Comparison of ENCODE assay signal across 7 cellular contexts in the genomic region with DNA sequence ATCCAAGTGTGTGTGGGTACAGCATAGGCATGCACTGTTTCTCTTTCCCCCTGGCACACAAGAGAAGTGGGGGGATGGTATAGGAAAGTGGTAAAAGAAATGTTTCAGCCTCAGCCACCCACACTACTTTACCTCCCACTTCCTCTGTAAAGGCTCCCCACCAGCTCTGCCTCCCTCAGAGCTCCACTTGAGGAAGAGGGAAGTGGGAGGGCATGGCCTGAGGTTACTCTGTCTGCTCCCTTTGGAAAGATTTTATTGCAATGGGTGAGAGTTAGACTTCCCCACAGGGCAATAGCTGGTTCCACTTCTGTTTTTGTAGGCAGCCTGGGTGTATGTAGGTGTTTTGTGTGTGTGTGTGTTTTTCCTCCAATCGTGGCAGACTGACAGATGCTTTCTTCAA.
DNase-seq lines count a peak whose midpoint lies in the region; ATAC-seq and TF ChIP-seq lines count a peak whose summit lies in the region.

No MANE protein-coding gene starts in this region.

- TF ChIP-seq POLR2A in spleen (IDR thresholded peaks at IDR 0.05): no peak

- intact Hi-C loops in spleen (cut with DNase I; ENCODE audit: low total_unique reads): no loop called here

- H3K27ac ChIP-seq in substantia nigra (ENCODE audit: low read depth, low read length, poor library complexity, severe bottlenecking) (peak overlapping the region; percentile 85), spleen (no peak overlapping the region)

- H3K27ac Mint-ChIP-seq in activated T-helper 17 cell treated with anti-CD3 and anti-CD28 coated beads, Interleukin-2, amount 50 U/mL, for 72 hours: peak overlapping the region; percentile 6

- DNase-seq in GM19238 (ENCODE audit: insufficient read length, low spot score) (peak; percentile 4), substantia nigra (lab: John Stamatoyannopoulos, UW) (peak in 22 of 49 donors; percentile 11 to 64 (median 36)), A172 (ENCODE audit: low spot score) (no peak), spleen (no peak)
- DNase-seq in activated effector memory CD4-positive, alpha-beta T cell treated with Interleukin-2 at 50 U/mL for 16 hours: no peak

- 0 to 15% (median 0%) methylated on average over 1 of the region's 1 CpG for WGBS in spleen, 5 donors

- peaks cover 51% of the 10 kb centered on the region for H3K36me3 Mint-ChIP-seq in activated T-helper 17 cell treated with anti-CD3 and anti-CD28 coated beads, Interleukin-2, amount 50 U/mL, for 72 hours (ENCODE audit: low read depth)

- H3K9me3 ChIP-seq in spleen: no peaks in the 10 kb centered on the region

- H3K36me3 ChIP-seq in spleen: peaks cover 0 to 31% (median 12%) of the 10 kb centered on the region in 6 donors

- H3K27me3 Mint-ChIP-seq in activated T-helper 17 cell treated with anti-CD3 and anti-CD28 coated beads, Interleukin-2, amount 50 U/mL, for 72 hours: no peaks in the 10 kb centered on the region

- no peaks in the 10 kb centered on the region for H3K27me3 ChIP-seq in spleen (replicated peaks in 1 of 7)

- no peaks in the 10 kb centered on the region for H3K9me3 Mint-ChIP-seq in activated T-helper 17 cell treated with anti-CD3 and anti-CD28 coated beads, Interleukin-2, amount 50 U/mL, for 72 hours

- H3K4me3 Mint-ChIP-seq in activated T-helper 17 cell treated with anti-CD3 and anti-CD28 coated beads, Interleukin-2, amount 50 U/mL, for 72 hours: no peak overlapping the region

- peaks cover 0 to 28% (median 16%) of the 10 kb centered on the region in 6 donors for H3K4me1 ChIP-seq in spleen

- no peak overlapping the region for H3K4me3 ChIP-seq in spleen

- peak; percentile 67 for ATAC-seq in HG03135 (IDR thresholded peaks at IDR 0.05; ENCODE audit: unreplicated experiment)
- no peak for ATAC-seq in activated T-helper 17 cell treated with anti-CD3 and anti-CD28 coated beads, Interleukin-2, amount 50 U/mL, for 72 hours (replicated peaks)

- TF ChIP-seq CTCF in spleen (IDR thresholded peaks at IDR 0.05 in 8 of 11, conservative IDR thresholded peaks at IDR 0.05 in 3 of 11): no peak

- peaks cover 3% of the 10 kb centered on the region for H3K4me1 Mint-ChIP-seq in activated T-helper 17 cell treated with anti-CD3 and anti-CD28 coated beads, Interleukin-2, amount 50 U/mL, for 72 hours
